In genomic region chr16:74773431-74774222, GRCh38 we compare ENCODE assay signal across 9 cellular contexts. TPM values are rescaled to one million over a fixed set of nuclear protein-coding genes. Genes with fewer than 3 reads are reported as not detected.
DNase-seq lines count a peak whose midpoint lies in the region; TF ChIP-seq lines count a peak whose summit lies in the region.
"Had no signal": no experiment of that assay in that cellular context is flagged by ENCODE, and none has a peak within 500 bp of the region (broad histone marks: within the 10 kb centered on the region; RNA-seq: fewer than 3 reads in every experiment).

No MANE protein-coding gene starts in this region.

- no peaks in the 10 kb centered on the region for H3K27me3 Mint-ChIP-seq in Caco-2 (ENCODE audit: insufficient read depth, unreplicated experiment)

- H4K20me1 ChIP-seq in OCI-LY7 (ENCODE audit: insufficient read depth, low read length), result no peaks in the 10 kb centered on the region

- intact Hi-C loops in Caco-2 (cut with micrococcal nuclease; ENCODE audit: unreplicated experiment), result loop anchor here (1.0 to 5.0 kb wide), 4 partner anchors 40 to 89 kb away; no protein-coding TSS in a partner anchor
- intact Hi-C loops in OCI-LY7 (cut with micrococcal nuclease; ENCODE audit: unreplicated experiment), result loop anchor here (5.0 kb wide), 1 partner anchor 66 kb away; no protein-coding TSS in a partner anchor
- intact Hi-C loops in esophagus muscularis mucosa (cut with DNase I), result no loop called here

- H3K27ac Mint-ChIP-seq in Caco-2 (ENCODE audit: unreplicated experiment), result peak overlapping the region; percentile 84

- H3K4me3 ChIP-seq in Caco-2 (ENCODE audit: low read depth, low read length), result peak overlapping the region; percentile 82
- peak overlapping the region; percentile 66 for H3K4me3 ChIP-seq in OCI-LY7 (ENCODE audit: low read depth, low read length, poor library complexity, severe bottlenecking)
- peak overlapping the region; percentile 54 to 63 (median 56) for H3K4me3 ChIP-seq in esophagus muscularis mucosa
- peak overlapping the region; percentile 41 for H3K4me3 ChIP-seq in neuron (ENCODE audit: low read length)

- H3K79me2 ChIP-seq in OCI-LY7 (ENCODE audit: insufficient read depth, low read depth, low read length), result no peaks in the 10 kb centered on the region

- WGBS in esophagus muscularis mucosa, result 57% methylated on average over 14 of the region's 14 CpGs

- H3K27me3 ChIP-seq in Caco-2 (replicated peaks; ENCODE audit: control insufficient read depth, insufficient read depth, low read length) (no peaks in the 10 kb centered on the region), esophagus muscularis mucosa (peaks cover 0 to 66% (median 9%) of the 10 kb centered on the region in 4 donors), neuron (ENCODE audit: insufficient read depth, low read length) (peaks cover 44% of the 10 kb centered on the region)

- no peaks in the 10 kb centered on the region for H3K36me3 Mint-ChIP-seq in Caco-2 (ENCODE audit: insufficient read depth, unreplicated experiment)

- no peak overlapping the region for H2AFZ ChIP-seq in OCI-LY7 (ENCODE audit: low read length)
- H2AFZ ChIP-seq in neuron (ENCODE audit: low read depth, low read length), result peak overlapping the region; percentile 70

- BruUV-seq in Caco-2 (replicated peaks; lab: Mats Ljungman, UMichigan) (TSS peak; percentile 62), OCI-LY7 (replicated peaks; lab: Mats Ljungman, UMichigan) (no TSS peak)

- POLR2A ChIA-PET in Caco-2 (lab: Charles Lee) (interaction anchor here (1.8 kb wide), 1 partner anchor 107 kb away, joined by 10 read pairs; the partner anchor contains the start of gene RFWD3), OCI-LY7 (lab: Charles Lee) (interaction anchor here (0.5 to 1.4 kb wide), 4 partner anchors 42 to 77 kb away, joined by 3 to 4 read pairs (median 3); partner anchors contain the start of gene MLKL)

- CTCF ChIA-PET in Caco-2 (lab: Charles Lee) (interaction anchor here (0.5 to 3.6 kb wide), 10 partner anchors 11 to 206 kb away, joined by 3 to 38 read pairs (median 6); partner anchors contain the start of gene MLKL), OCI-LY7 (lab: Charles Lee; ENCODE audit: unreplicated experiment) (interaction anchor here (2.2 kb wide), 1 partner anchor 89 kb away, joined by 9 read pairs; no protein-coding TSS in a partner anchor)

- H3K27ac ChIP-seq in OCI-LY7 (ENCODE audit: low read depth, low read length, poor library complexity, severe bottlenecking) (no peak overlapping the region), esophagus muscularis mucosa (replicated peaks in 1 of 4) (no peak overlapping the region)

- TF ChIP-seq CTCF in Caco-2 (IDR thresholded peaks at IDR 0.05; ENCODE audit: insufficient read depth in 1 of 2, low read depth in 1 of 2, low read length in 1 of 2, severe bottlenecking in 1 of 2, unreplicated experiment in 1 of 2) (no peak), OCI-LY7 (conservative IDR thresholded peaks at IDR 0.05; ENCODE audit: low read length) (no peak), esophagus muscularis mucosa (IDR thresholded peaks at IDR 0.05) (no peak)

- no peaks in the 10 kb centered on the region for H3K9me2 ChIP-seq in OCI-LY7 (ENCODE audit: insufficient read depth, low read length)

- DNase-seq in Caco-2 (no peak), OCI-LY7 (ENCODE audit: low spot score) (no peak), esophagus muscularis mucosa (ENCODE audit: extremely low spot score) (no peak), SKM-1 treated with dmso at 0.1 percent for 144 hours (lab: John Stamatoyannopoulos, UW; ENCODE audit: unreplicated experiment) (no peak), NCI-H526 treated with DMSO at 0.1 percent for 48 hours (lab: John Stamatoyannopoulos, UW) (no peak), DMS 273 treated with DMSO at 0.1 percent for 48 hours (lab: John Stamatoyannopoulos, UW) (no peak)
- no peak for DNase-seq in stimulated activated naive CD4-positive, alpha-beta T cell treated with Interleukin-2 at 50 U/mL for 16 hours (lab: John Stamatoyannopoulos, UW)
- DNase-seq: NCI-H1436 had no signal

- peak overlapping the region; percentile 98 for H3K4me3 Mint-ChIP-seq in Caco-2 (ENCODE audit: unreplicated experiment)

- peak overlapping the region; percentile 86 for H3K4me2 ChIP-seq in OCI-LY7 (ENCODE audit: low read length)

- H3K36me3 ChIP-seq in Caco-2 (ENCODE audit: control insufficient read depth, insufficient read depth, low read length) (no peaks in the 10 kb centered on the region), OCI-LY7 (ENCODE audit: insufficient read depth, low read length) (no peaks in the 10 kb centered on the region), esophagus muscularis mucosa (no peaks in the 10 kb centered on the region), neuron (ENCODE audit: insufficient read depth, low read length) (no peaks in the 10 kb centered on the region)

- no peaks in the 10 kb centered on the region for H3K9me3 ChIP-seq in Caco-2
- H3K9me3 ChIP-seq in OCI-LY7 (ENCODE audit: low read length), result no peaks in the 10 kb centered on the region
- H3K9me3 ChIP-seq in esophagus muscularis mucosa, result no peaks in the 10 kb centered on the region
- no peaks in the 10 kb centered on the region for H3K9me3 ChIP-seq in neuron (ENCODE audit: low read length)

- peaks cover 7% of the 10 kb centered on the region; the same call in 1 of the 2 replicates for H3K4me1 ChIP-seq in Caco-2
- peaks cover 25% of the 10 kb centered on the region for H3K4me1 ChIP-seq in OCI-LY7 (ENCODE audit: insufficient read depth, low read length, poor library complexity, severe bottlenecking)
- H3K4me1 ChIP-seq in esophagus muscularis mucosa, result peaks cover 4 to 21% (median 17%) of the 10 kb centered on the region in 4 donors
- peaks cover 7% of the 10 kb centered on the region for H3K4me1 ChIP-seq in neuron (ENCODE audit: insufficient read depth, low read length)

- no peak for TF ChIP-seq POLR2A in esophagus muscularis mucosa (IDR thresholded peaks at IDR 0.05; ENCODE audit: low read depth)

- no peaks in the 10 kb centered on the region for H3K9me3 Mint-ChIP-seq in Caco-2 (ENCODE audit: unreplicated experiment)

- TF ChIP-seq EP300 in esophagus muscularis mucosa (IDR thresholded peaks at IDR 0.05), result no peak

- peaks cover 18% of the 10 kb centered on the region for H3K4me1 Mint-ChIP-seq in Caco-2 (ENCODE audit: low read depth, unreplicated experiment)

RNA-seq across cellular contexts. Expression of gene FA2H, which starts 1.0 kb away (rescaled TPM):
- total RNA-seq in Caco-2 (2022), result 20.1 and 21.3 TPM in 2 replicates
- 0.73 TPM in 1 of 2 replicates, not detected in the other for total RNA-seq in OCI-LY7 (2014; rRNA removed; shearing (Covaris generic))
- total RNA-seq in OCI-LY7 (2022), result 4.6 and 4.7 TPM in 2 replicates
- under 1 TPM in 3 of 4 donors, not detected in 1; 0.50 to 0.92 (median 0.52) TPM for total RNA-seq in esophagus muscularis mucosa
